ENCODE assay signal across 24 cellular contexts in genomic region chr17:82565551-82565950, GRCh38. TPM values are rescaled to one million over a fixed set of nuclear protein-coding genes. Genes with fewer than 3 reads are reported as not detected.
DNase-seq lines count a peak whose midpoint lies in the region; ATAC-seq, FAIRE-seq and TF ChIP-seq lines count a peak whose summit lies in the region.
"Had no signal": no experiment of that assay in that cellular context is flagged by ENCODE, and none has a peak within 500 bp of the region (broad histone marks: within the 10 kb centered on the region; RNA-seq: fewer than 3 reads in every experiment).

No MANE protein-coding gene starts in this region.

- no peak overlapping the region for H2AFZ ChIP-seq in mammary epithelial cell (ENCODE audit: low read depth, low read length)

- H3K27me3 ChIP-seq in mammary epithelial cell (ENCODE audit: insufficient read depth, low read length), result no peaks in the 10 kb centered on the region
- H3K27me3 ChIP-seq: esophagus muscularis mucosa had no signal

- no peak for TF ChIP-seq CTCF in mammary epithelial cell (conservative IDR thresholded peaks at IDR 0.05 in 1 of 2, IDR thresholded peaks at IDR 0.05 in 1 of 2; ENCODE audit: extremely low read depth in 1 of 2, insufficient read depth in 1 of 2, low read depth in 1 of 2, low read length in 2 of 2)

- peaks cover 4% of the 10 kb centered on the region for H4K20me1 ChIP-seq in mammary epithelial cell (ENCODE audit: insufficient read depth, low read length)

- peaks cover 12% of the 10 kb centered on the region for H3K36me3 ChIP-seq in mammary epithelial cell (ENCODE audit: insufficient read depth, low read length)

- no peak for DNase-seq in left ventricle myocardium superior
- DNase-seq in Right ventricle myocardium superior, result no peak
- no peak for DNase-seq in mammary epithelial cell
- DNase-seq in myocyte (ENCODE audit: low read depth), result peak; percentile 83
- no peak for DNase-seq in NCI-H1930 (lab: John Stamatoyannopoulos, UW)
- DNase-seq in DMS79 (lab: John Stamatoyannopoulos, UW), result no peak
- no peak for DNase-seq in GM12892 (ENCODE audit: insufficient read length)
- DNase-seq: activated CD4-positive, alpha-beta memory T cell treated with anti-CD3 and anti-CD28 coated beads for 36 hours; activated gamma-delta T cell; activated T-cell treated with anti-CD3 and anti-CD28 coated beads for 4 hours; effector CD8-positive, alpha-beta T cell; glutamatergic neuron; GOT3; KG1; NCI-H1092; NCI-H2081; stimulated activated CD4-positive, alpha-beta T cell treated with anti-CD3 and anti-CD28 coated beads, Interleukin-12 subunit alpha, Interleukin-12 subunit beta, amount 100 ng/mL, for 4 hours had no signal

- intact Hi-C loops in left ventricle myocardium superior (cut with micrococcal nuclease) (no loop called here), Right ventricle myocardium superior (cut with DNase I) (no loop called here), mammary epithelial cell (cut with micrococcal nuclease) (no loop called here)

- BruUV-seq in mammary epithelial cell (replicated peaks; lab: Mats Ljungman, UMichigan), result TSS peak; percentile 33

- no peak overlapping the region for H3K9ac ChIP-seq in mammary epithelial cell (ENCODE audit: insufficient read depth, low read length)

- ATAC-seq in left ventricle myocardium superior (peak; percentile 15), Right ventricle myocardium superior (ENCODE audit: poor library complexity) (no peak), HG02840 (IDR thresholded peaks at IDR 0.05; ENCODE audit: low FRiP score, unreplicated experiment) (no peak)
- ATAC-seq: SK-N-SH treated with all-trans-retinoic acid at 6 μM for 48 hours, WTC11 had no signal

- peaks cover 93% of the 10 kb centered on the region for H3K79me2 ChIP-seq in mammary epithelial cell (ENCODE audit: insufficient read depth, low read length)

- no peak overlapping the region for H3K27ac ChIP-seq in mammary epithelial cell (ENCODE audit: insufficient read depth, low read depth, low read length)
- H3K27ac ChIP-seq: A549, C4-2B, esophagus muscularis mucosa had no signal

- no peak for FAIRE-seq in GM12892 (lab: Jason Lieb, UNC)
- FAIRE-seq: A549, bronchial epithelial cell had no signal

- CTCF ChIA-PET in mammary epithelial cell (lab: Charles Lee; ENCODE audit: low non-redundant PET), result no interaction called here

- in situ Hi-C loops in mammary epithelial cell (cut with MboI; ENCODE audit: low sequenced_read_pairs in 2 of 2), result loop anchor here in 1 of 2 donors (25.0 kb wide), 1 partner anchor 528 kb away; the partner anchor contains the start of genes DCXR and RAC3

- no peak overlapping the region for H3K4me3 ChIP-seq in mammary epithelial cell (replicated peaks in 1 of 3; ENCODE audit: insufficient read depth in 1 of 3, low read depth in 2 of 3, low read length in 3 of 3)
- H3K4me3 ChIP-seq: A549, esophagus muscularis mucosa had no signal

- no peak for TF ChIP-seq POLR2A in GM12892 (IDR thresholded peaks at IDR 0.05; ENCODE audit: low read depth, low read length)

- 94% methylated on average over 1 of the region's 1 CpG for WGBS in mammary epithelial cell (ENCODE audit: low coverage, missing lambda C conversion rate)

- dilution Hi-C loops in mammary epithelial cell (cut with HindIII; ENCODE audit: low sequenced_read_pairs), result loop anchor here (10.0 kb wide), 1 partner anchor 151 kb away; the partner anchor contains the start of genes HEXD and OGFOD3

- no peaks in the 10 kb centered on the region for H3K9me3 ChIP-seq in mammary epithelial cell (replicated peaks; ENCODE audit: insufficient read depth, low read length)
- H3K9me3 ChIP-seq: A549, esophagus muscularis mucosa had no signal

- H3K4me1 ChIP-seq in mammary epithelial cell (ENCODE audit: insufficient read depth, low read length), result no peaks in the 10 kb centered on the region

- H3K4me2 ChIP-seq in mammary epithelial cell (ENCODE audit: insufficient read depth, low read depth, low read length), result no peak overlapping the region
- H3K4me2 ChIP-seq: A549 had no signal

RNA-seq across cellular contexts. Expression of gene FOXK2, which starts 46.0 kb away (rescaled TPM):
- total RNA-seq in left ventricle myocardium superior (41.5 TPM), Right ventricle myocardium superior (34.3 TPM), mammary epithelial cell (10 to 100 TPM; 57.3 to 80.8 TPM), myocyte (34.8 and 53.8 TPM in 2 replicates)
- polyA plus RNA-seq in mammary epithelial cell, result 36.6 TPM
- 43.2 TPM for polyA minus RNA-seq in mammary epithelial cell
- polyA plus RNA-seq in myocyte (2012), result 32.3 TPM
- 22.8 TPM for polyA plus RNA-seq in GM12892 (2012; ENCODE audit: missing spikeins)
